ENCODE assay signal across 1 cellular context in genomic region chr2:42205337-42205736, GRCh38.
TF ChIP-seq lines count a peak whose summit lies in the region.

No MANE protein-coding gene starts in this region.

TF ChIP-seq in GM12878, 131 proteins besides CTCF, POLR2A, EP300 and RAD21 (continued from another document):
- TF ChIP-seq, protein P1, sequence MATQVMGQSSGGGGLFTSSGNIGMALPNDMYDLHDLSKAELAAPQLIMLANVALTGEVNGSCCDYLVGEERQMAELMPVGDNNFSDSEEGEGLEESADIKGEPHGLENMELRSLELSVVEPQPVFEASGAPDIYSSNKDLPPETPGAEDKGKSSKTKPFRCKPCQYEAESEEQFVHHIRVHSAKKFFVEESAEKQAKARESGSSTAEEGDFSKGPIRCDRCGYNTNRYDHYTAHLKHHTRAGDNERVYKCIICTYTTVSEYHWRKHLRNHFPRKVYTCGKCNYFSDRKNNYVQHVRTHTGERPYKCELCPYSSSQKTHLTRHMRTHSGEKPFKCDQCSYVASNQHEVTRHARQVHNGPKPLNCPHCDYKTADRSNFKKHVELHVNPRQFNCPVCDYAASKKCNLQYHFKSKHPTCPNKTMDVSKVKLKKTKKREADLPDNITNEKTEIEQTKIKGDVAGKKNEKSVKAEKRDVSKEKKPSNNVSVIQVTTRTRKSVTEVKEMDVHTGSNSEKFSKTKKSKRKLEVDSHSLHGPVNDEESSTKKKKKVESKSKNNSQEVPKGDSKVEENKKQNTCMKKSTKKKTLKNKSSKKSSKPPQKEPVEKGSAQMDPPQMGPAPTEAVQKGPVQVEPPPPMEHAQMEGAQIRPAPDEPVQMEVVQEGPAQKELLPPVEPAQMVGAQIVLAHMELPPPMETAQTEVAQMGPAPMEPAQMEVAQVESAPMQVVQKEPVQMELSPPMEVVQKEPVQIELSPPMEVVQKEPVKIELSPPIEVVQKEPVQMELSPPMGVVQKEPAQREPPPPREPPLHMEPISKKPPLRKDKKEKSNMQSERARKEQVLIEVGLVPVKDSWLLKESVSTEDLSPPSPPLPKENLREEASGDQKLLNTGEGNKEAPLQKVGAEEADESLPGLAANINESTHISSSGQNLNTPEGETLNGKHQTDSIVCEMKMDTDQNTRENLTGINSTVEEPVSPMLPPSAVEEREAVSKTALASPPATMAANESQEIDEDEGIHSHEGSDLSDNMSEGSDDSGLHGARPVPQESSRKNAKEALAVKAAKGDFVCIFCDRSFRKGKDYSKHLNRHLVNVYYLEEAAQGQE (IDR thresholded peaks at IDR 0.05; ENCODE audit: low read depth, low read length) = no peak
- TF ChIP-seq STAT3 (IDR thresholded peaks at IDR 0.05; ENCODE audit: low read depth, low read length) (no peak), SP1 (IDR thresholded peaks at IDR 0.05; ENCODE audit: low read depth, low read length) (no peak), ZBTB40 (IDR thresholded peaks at IDR 0.05; ENCODE audit: borderline replicate concordance) (no peak), TCF12 (IDR thresholded peaks at IDR 0.05; ENCODE audit: low read depth, low read length) (no peak), BCL3 (IDR thresholded peaks at IDR 0.05; ENCODE audit: borderline replicate concordance, insufficient read depth, low read depth, low read length, poor library complexity, severe bottlenecking) (no peak), SMAD5 (IDR thresholded peaks at IDR 0.05; ENCODE audit: low read depth) (no peak), HDAC6 (IDR thresholded peaks at IDR 0.05; ENCODE audit: unreplicated experiment) (no peak), TAF1 (IDR thresholded peaks at IDR 0.05; ENCODE audit: borderline replicate concordance, low read depth, low read length) (no peak), USF1 (IDR thresholded peaks at IDR 0.05; ENCODE audit: borderline replicate concordance, extremely low read length, insufficient read depth, low read depth, low read length) (no peak), RAD51 (IDR thresholded peaks at IDR 0.05) (no peak), EGR1 (IDR thresholded peaks at IDR 0.05; ENCODE audit: borderline replicate concordance in 1 of 2, low read depth in 2 of 2, low read length in 2 of 2) (no peak), CEBPB (IDR thresholded peaks at IDR 0.05; ENCODE audit: borderline replicate concordance in 1 of 2, low read depth in 2 of 2, low read length in 2 of 2) (no peak), SREBF1 (IDR thresholded peaks at IDR 0.05; ENCODE audit: low read length) (no peak), PAX8 (IDR thresholded peaks at IDR 0.05) (no peak), CHD1 (IDR thresholded peaks at IDR 0.05; ENCODE audit: low read depth, low read length) (no peak)
- TF ChIP-seq, protein P2, sequence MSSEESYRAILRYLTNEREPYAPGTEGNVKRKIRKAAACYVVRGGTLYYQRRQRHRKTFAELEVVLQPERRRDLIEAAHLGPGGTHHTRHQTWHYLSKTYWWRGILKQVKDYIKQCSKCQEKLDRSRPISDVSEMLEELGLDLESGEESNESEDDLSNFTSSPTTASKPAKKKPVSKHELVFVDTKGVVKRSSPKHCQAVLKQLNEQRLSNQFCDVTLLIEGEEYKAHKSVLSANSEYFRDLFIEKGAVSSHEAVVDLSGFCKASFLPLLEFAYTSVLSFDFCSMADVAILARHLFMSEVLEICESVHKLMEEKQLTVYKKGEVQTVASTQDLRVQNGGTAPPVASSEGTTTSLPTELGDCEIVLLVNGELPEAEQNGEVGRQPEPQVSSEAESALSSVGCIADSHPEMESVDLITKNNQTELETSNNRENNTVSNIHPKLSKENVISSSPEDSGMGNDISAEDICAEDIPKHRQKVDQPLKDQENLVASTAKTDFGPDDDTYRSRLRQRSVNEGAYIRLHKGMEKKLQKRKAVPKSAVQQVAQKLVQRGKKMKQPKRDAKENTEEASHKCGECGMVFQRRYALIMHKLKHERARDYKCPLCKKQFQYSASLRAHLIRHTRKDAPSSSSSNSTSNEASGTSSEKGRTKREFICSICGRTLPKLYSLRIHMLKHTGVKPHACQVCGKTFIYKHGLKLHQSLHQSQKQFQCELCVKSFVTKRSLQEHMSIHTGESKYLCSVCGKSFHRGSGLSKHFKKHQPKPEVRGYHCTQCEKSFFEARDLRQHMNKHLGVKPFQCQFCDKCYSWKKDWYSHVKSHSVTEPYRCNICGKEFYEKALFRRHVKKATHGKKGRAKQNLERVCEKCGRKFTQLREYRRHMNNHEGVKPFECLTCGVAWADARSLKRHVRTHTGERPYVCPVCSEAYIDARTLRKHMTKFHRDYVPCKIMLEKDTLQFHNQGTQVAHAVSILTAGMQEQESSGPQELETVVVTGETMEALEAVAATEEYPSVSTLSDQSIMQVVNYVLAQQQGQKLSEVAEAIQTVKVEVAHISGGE (CRISPR knock-in tag; IDR thresholded peaks at IDR 0.05) = no peak
TF ChIP-seq in GM12878: peak in this region for 0.
